ENCODE assay signal across 8 cellular contexts in the genomic region with DNA sequence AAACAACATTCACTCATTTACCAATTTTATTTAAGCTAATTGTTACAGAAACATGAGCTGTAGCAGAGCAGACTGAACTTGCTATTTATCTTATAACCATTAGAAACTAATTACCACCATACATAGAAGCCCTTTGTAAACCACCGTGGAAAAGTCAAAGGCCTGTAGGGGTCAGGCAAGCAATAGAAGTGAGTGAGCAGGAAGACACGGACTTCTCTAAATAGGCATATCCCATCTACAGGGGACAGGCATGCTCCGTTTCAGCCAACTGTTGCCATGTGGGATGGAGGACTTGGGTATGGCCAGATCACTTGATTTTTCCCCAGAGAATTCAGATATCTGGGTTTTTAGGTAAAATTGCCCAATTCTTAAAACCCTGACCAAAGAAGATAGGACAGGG. TPM values are rescaled to one million over a fixed set of nuclear protein-coding genes. Genes with fewer than 3 reads are reported as not detected.
DNase-seq lines count a peak whose midpoint lies in the region; ATAC-seq, FAIRE-seq and TF ChIP-seq lines count a peak whose summit lies in the region.

No MANE protein-coding gene starts in this region.

- no peak overlapping the region for H3K27ac Mint-ChIP-seq in astrocyte (ENCODE audit: unreplicated experiment)
- no peak overlapping the region for H3K27ac Mint-ChIP-seq in CD4-positive, alpha-beta memory T cell

- no peaks in the 10 kb centered on the region for H3K9me3 Mint-ChIP-seq in astrocyte (ENCODE audit: unreplicated experiment)
- no peaks in the 10 kb centered on the region for H3K9me3 Mint-ChIP-seq in CD4-positive, alpha-beta memory T cell

- H3K4me2 ChIP-seq in DOHH2 (ENCODE audit: low read length) (no peak overlapping the region), astrocyte (ENCODE audit: low read length) (no peak overlapping the region)

- no peaks in the 10 kb centered on the region for H3K4me1 ChIP-seq in DOHH2 (ENCODE audit: control insufficient read depth, low read length)
- peaks cover 6% of the 10 kb centered on the region for H3K4me1 ChIP-seq in astrocyte (ENCODE audit: insufficient read depth, low read length)
- H3K4me1 ChIP-seq in lower lobe of right lung, result peaks cover 8% of the 10 kb centered on the region
- H3K4me1 ChIP-seq in CD4-positive, alpha-beta memory T cell (ENCODE audit: insufficient read depth, low read length), result no peaks in the 10 kb centered on the region

- POLR2A ChIA-PET in CD4-positive, alpha-beta memory T cell (lab: Charles Lee; ENCODE audit: partially characterized antibody), result interaction anchor here (0.6 kb wide), 1 partner anchor 1280 kb away, joined by 3 read pairs; no protein-coding TSS in a partner anchor

- H3K36me3 ChIP-seq in DOHH2 (ENCODE audit: control insufficient read depth, low read length) (no peaks in the 10 kb centered on the region), astrocyte (ENCODE audit: insufficient read depth, low read length) (no peaks in the 10 kb centered on the region), lower lobe of right lung (no peaks in the 10 kb centered on the region)
- H3K36me3 ChIP-seq in CD4-positive, alpha-beta memory T cell (ENCODE audit: insufficient read depth, low read length), result no peaks in the 10 kb centered on the region

- no peaks in the 10 kb centered on the region for H3K9me2 ChIP-seq in DOHH2 (replicated peaks; ENCODE audit: control insufficient read depth, low read length)

- ATAC-seq in HG02885 (IDR thresholded peaks at IDR 0.05; ENCODE audit: poor library complexity, unreplicated experiment) (peak; percentile 51), lower lobe of right lung (peak in 1 of 2 donors; percentile 57)

- H3F3A ChIP-seq in DOHH2 (ENCODE audit: control insufficient read depth, insufficient read depth), result no peaks in the 10 kb centered on the region

- intact Hi-C loops in lower lobe of right lung (cut with DNase I), result no loop called here
- intact Hi-C loops in CD4-positive, alpha-beta memory T cell (cut with micrococcal nuclease), result no loop called here

- no peak for FAIRE-seq in astrocyte (lab: Jason Lieb, UNC)

- peaks cover 8% of the 10 kb centered on the region for H3K36me3 Mint-ChIP-seq in astrocyte (ENCODE audit: low read depth, unreplicated experiment)
- peaks cover 0 to 3% of the 10 kb centered on the region in 2 donors for H3K36me3 Mint-ChIP-seq in CD4-positive, alpha-beta memory T cell

- no peak overlapping the region for H2AFZ ChIP-seq in astrocyte (ENCODE audit: low read depth, low read length)

- H3K27me3 Mint-ChIP-seq in astrocyte (ENCODE audit: low read depth, unreplicated experiment), result peaks cover 7% of the 10 kb centered on the region
- H3K27me3 Mint-ChIP-seq in CD4-positive, alpha-beta memory T cell, result peaks cover 1 to 12% of the 10 kb centered on the region in 2 donors

- H3K9ac ChIP-seq in astrocyte (ENCODE audit: low read length), result no peak overlapping the region

- H3K4me3 Mint-ChIP-seq in astrocyte (ENCODE audit: unreplicated experiment), result no peak overlapping the region
- H3K4me3 Mint-ChIP-seq in CD4-positive, alpha-beta memory T cell, result no peak overlapping the region

- H4K20me1 ChIP-seq in DOHH2 (ENCODE audit: control insufficient read depth, insufficient read depth, low read depth, low read length) (no peaks in the 10 kb centered on the region), astrocyte (ENCODE audit: insufficient read depth, low read length) (no peaks in the 10 kb centered on the region)

- peaks cover 11% of the 10 kb centered on the region for H3K4me1 Mint-ChIP-seq in astrocyte (ENCODE audit: low read depth, unreplicated experiment)
- peaks cover 0 to 3% (median under 1%) of the 10 kb centered on the region in 4 donors for H3K4me1 Mint-ChIP-seq in CD4-positive, alpha-beta memory T cell

- CTCF ChIA-PET in CD4-positive, alpha-beta memory T cell (lab: Charles Lee; ENCODE audit: partially characterized antibody), result interaction anchor here (0.8 to 3.6 kb wide), 5 partner anchors 12 to 1572 kb away, joined by 3 to 17 read pairs (median 4); no protein-coding TSS in a partner anchor

- no peak for DNase-seq in astrocyte (ENCODE audit: low read depth)
- no peak for DNase-seq in lower lobe of right lung
- no peak for DNase-seq in AG08396 (ENCODE audit: low spot score)
- no peak for DNase-seq in NK-92 (lab: John Stamatoyannopoulos, UW; ENCODE audit: unreplicated experiment)
- no peak for DNase-seq in CD4-positive, alpha-beta memory T cell
- no peak for DNase-seq in stimulated activated CD4-positive, alpha-beta T cell treated with anti-CD3 and anti-CD28 coated beads, Interleukin-2, amount 100 ng/mL, for 48 hours

- H3K27me3 ChIP-seq in DOHH2 (ENCODE audit: control insufficient read depth, low read length) (peaks cover 17% of the 10 kb centered on the region), astrocyte (ENCODE audit: insufficient read depth, low read length) (no peaks in the 10 kb centered on the region), lower lobe of right lung (ENCODE audit: low read depth) (no peaks in the 10 kb centered on the region)
- H3K27me3 ChIP-seq in CD4-positive, alpha-beta memory T cell (ENCODE audit: insufficient read depth, low read length), result peaks cover 1% of the 10 kb centered on the region

- H3K4me3 ChIP-seq in DOHH2 (ENCODE audit: low read length) (no peak overlapping the region), astrocyte (ENCODE audit: insufficient read depth, low read depth, low read length) (no peak overlapping the region), lower lobe of right lung (no peak overlapping the region)
- H3K4me3 ChIP-seq in CD4-positive, alpha-beta memory T cell (ENCODE audit: low read length in 2 of 2), result no peak overlapping the region

- no peak overlapping the region for H3K27ac ChIP-seq in DOHH2 (ENCODE audit: low read depth, low read length)
- no peak overlapping the region for H3K27ac ChIP-seq in astrocyte (ENCODE audit: low read depth, low read length)
- no peak overlapping the region for H3K27ac ChIP-seq in lower lobe of right lung
- H3K27ac ChIP-seq in CD4-positive, alpha-beta memory T cell (ENCODE audit: low read depth, low read length), result no peak overlapping the region

- H3K79me2 ChIP-seq in DOHH2 (ENCODE audit: control insufficient read depth, low read length) (no peaks in the 10 kb centered on the region), astrocyte (ENCODE audit: insufficient read depth, low read length) (no peaks in the 10 kb centered on the region)

- TF ChIP-seq CTCF in DOHH2 (IDR thresholded peaks at IDR 0.05; ENCODE audit: low read depth, low read length, poor library complexity, severe bottlenecking), result peak; percentile 34
- peak; percentile 22 for TF ChIP-seq CTCF in astrocyte (IDR thresholded peaks at IDR 0.05; ENCODE audit: insufficient read depth, low read depth, low read length)
- TF ChIP-seq CTCF in lower lobe of right lung (IDR thresholded peaks at IDR 0.05), result peak; percentile 23

- no peaks in the 10 kb centered on the region for H3K9me3 ChIP-seq in DOHH2 (ENCODE audit: control insufficient read depth, insufficient read depth, low read length)
- H3K9me3 ChIP-seq in astrocyte (ENCODE audit: insufficient read depth, low read depth, low read length), result no peaks in the 10 kb centered on the region
- no peaks in the 10 kb centered on the region for H3K9me3 ChIP-seq in lower lobe of right lung
- no peaks in the 10 kb centered on the region for H3K9me3 ChIP-seq in CD4-positive, alpha-beta memory T cell (ENCODE audit: control insufficient read depth in 1 of 2, low read length in 2 of 2)

RNA-seq across cellular contexts. Expression of a gene that starts 44.8 kb away (rescaled TPM):
- total RNA-seq in astrocyte, result 131 and 141 TPM in 2 replicates
- 49.7 TPM for total RNA-seq in lower lobe of right lung
- 10 to 100 TPM; 57.0 to 59.9 TPM for total RNA-seq in CD4-positive, alpha-beta memory T cell
- 10 to 100 TPM; 38.7 to 43.1 TPM for polyA plus RNA-seq in CD4-positive, alpha-beta memory T cell
